Comparison of ENCODE assay signal across 34 cellular contexts in the genomic region with DNA sequence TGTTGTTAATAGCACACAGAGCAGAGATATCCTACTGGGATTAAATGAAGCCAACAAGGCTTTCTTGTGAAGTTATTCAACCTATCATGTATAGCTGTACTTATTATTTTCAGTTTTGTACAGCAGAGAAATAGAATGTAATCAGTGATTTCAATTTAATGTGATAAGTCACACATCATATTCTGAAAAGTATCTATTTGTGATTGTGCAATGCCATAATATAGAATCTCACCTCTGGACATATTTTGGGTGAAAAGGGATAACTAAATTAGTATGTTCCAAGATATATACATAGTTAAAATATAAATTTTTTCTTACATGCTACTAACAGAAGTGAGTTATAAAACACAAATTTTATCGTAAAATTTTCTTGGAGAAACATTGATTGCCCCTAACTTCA.
"Had no signal": no experiment of that assay in that cellular context is flagged by ENCODE, and none has a peak within 500 bp of the region (broad histone marks: within the 10 kb centered on the region; RNA-seq: fewer than 3 reads in every experiment).

No MANE protein-coding gene starts in this region.

- H3K36me3 ChIP-seq: MG63 had no signal

- H3K9me3 ChIP-seq: MG63 had no signal

- H3K27me3 ChIP-seq: MG63 had no signal

- DNase-seq: Karpas-422, Kasumi-1, MG63, MM.1S, MV-4-11, NCI-H1048, NCI-H1092, NCI-H1092 treated with DMSO at 0.1 percent for 48 hours, NCI-H1105, NCI-H1105 treated with DMSO at 0.1 percent for 48 hours, NCI-H1417, NCI-H1417 treated with DMSO at 0.1 percent for 48 hours, NCI-H1436, NCI-H1436 treated with DMSO at 0.1 percent for 48 hours, NCI-H146, NCI-H1694, NCI-H1694 treated with DMSO at 0.1 percent for 48 hours, NCI-H187, NCI-H187 treated with DMSO at 0.1 percent for 48 hours, NCI-H1930, NCI-H2029, NCI-H2029 treated with DMSO at 0.1 percent for 48 hours, NCI-H2081, NCI-H2081 treated with DMSO at 0.1 percent for 48 hours, NCI-H2107, NCI-H2171, NCI-H2171 treated with DMSO at 0.1 percent for 48 hours, NCI-H2227 treated with DMSO at 0.1 percent for 48 hours, NCI-H226, NCI-H345, NCI-H446, NCI-H446 treated with DMSO at 0.1 percent for 48 hours, NCI-H510A, NCI-H510A treated with DMSO at 0.1 percent for 48 hours had no signal

- H3K4me3 ChIP-seq: MG63 had no signal
